In genomic region chr16:69417537-69418199, GRCh38 we compare ENCODE assay signal across 12 cellular contexts. TPM values are rescaled to one million over a fixed set of nuclear protein-coding genes. Genes with fewer than 3 reads are reported as not detected.
A peak's percentile ranks its signal among the peaks of the same experiment; 100 is the strongest.
DNase-seq lines count a peak whose midpoint lies in the region; ATAC-seq and TF ChIP-seq lines count a peak whose summit lies in the region.
"Had no signal": no experiment of that assay in that cellular context is flagged by ENCODE, and none has a peak within 500 bp of the region (broad histone marks: within the 10 kb centered on the region; RNA-seq: fewer than 3 reads in every experiment).

No MANE protein-coding gene starts in this region.

- H3K4me3 ChIP-seq in dorsolateral prefrontal cortex, result no peak overlapping the region
- no peak overlapping the region for H3K4me3 ChIP-seq in lung
- no peak overlapping the region for H3K4me3 ChIP-seq in aorta (ENCODE audit: low read length in 2 of 2)
- H3K4me3 ChIP-seq: coronary artery had no signal

- peak overlapping the region in 48 of 59 donors; percentile 3 to 81 (median 56) for H3K27ac ChIP-seq in dorsolateral prefrontal cortex
- H3K27ac ChIP-seq in lung (ENCODE audit: low read depth in 1 of 2, low read length in 1 of 2), result peak overlapping the region in 1 of 2 donors; percentile 90
- no peak overlapping the region for H3K27ac ChIP-seq in aorta (ENCODE audit: low read depth in 1 of 2, low read length in 2 of 2)
- H3K27ac ChIP-seq: coronary artery had no signal

- H3K27me3 ChIP-seq in dorsolateral prefrontal cortex (no peaks in the 10 kb centered on the region), lung (ENCODE audit: control insufficient read depth, insufficient read depth) (no peaks in the 10 kb centered on the region), aorta (ENCODE audit: control insufficient read depth in 1 of 2, insufficient read depth in 2 of 2, low read length in 1 of 2) (no peaks in the 10 kb centered on the region)

- WGBS in lung, 2 donors, result 45 to 68% methylated on average over 7 of the region's 7 CpGs
- WGBS in aorta, 2 donors, result 17 to 20% methylated on average over 7 of the region's 7 CpGs

- TF ChIP-seq CTCF in dorsolateral prefrontal cortex (IDR thresholded peaks at IDR 0.05 in 54 of 56, conservative IDR thresholded peaks at IDR 0.05 in 2 of 56; ENCODE audit: low read depth in 1 of 56, partially characterized antibody in 56 of 56) (no peak), lung (IDR thresholded peaks at IDR 0.05; ENCODE audit: control extremely low read depth, extremely low read depth) (no peak)

- DNase-seq in Right ventricle myocardium inferior (ENCODE audit: missing footprints), result no peak
- DNase-seq in cardiac septum (ENCODE audit: low spot score), result no peak
- DNase-seq in dorsolateral prefrontal cortex, result peak in 2 of 10 donors; percentile 21 to 50
- no peak for DNase-seq in lung (ENCODE audit: low spot score)
- no peak for DNase-seq in aorta
- DNase-seq in NCI-H128 (lab: John Stamatoyannopoulos, UW; ENCODE audit: unreplicated experiment), result no peak
- no peak for DNase-seq in hepatic stellate cell (ENCODE audit: low spot score)
- DNase-seq: activated CD4-positive, CD25-positive, alpha-beta regulatory T cell treated with anti-CD3 and anti-CD28 coated beads, Interleukin-2, amount 50 U/mL, for 72 hours; naive thymus-derived CD4-positive, alpha-beta T cell; NCI-H446 treated with DMSO at 0.1 percent for 48 hours had no signal

- intact Hi-C loops in Right ventricle myocardium inferior (cut with DNase I) (no loop called here), cardiac septum (cut with DNase I) (no loop called here), dorsolateral prefrontal cortex (cut with DNase I) (no loop called here), aorta (cut with DNase I) (no loop called here)

- ATAC-seq in Right ventricle myocardium inferior (peak; percentile 52), lung (ENCODE audit: insufficient read depth, low FRiP score) (peak; percentile 41), aorta (ENCODE audit: low FRiP score) (peak; percentile 38), HG03520 (IDR thresholded peaks at IDR 0.05; ENCODE audit: unreplicated experiment) (no peak)
- ATAC-seq: naive thymus-derived CD4-positive, alpha-beta T cell had no signal

- H3K4me1 ChIP-seq in lung (ENCODE audit: control insufficient read depth in 2 of 2, insufficient read depth in 2 of 2, low read length in 2 of 2) (peaks cover 0 to 5% of the 10 kb centered on the region in 2 donors), aorta (ENCODE audit: control insufficient read depth in 1 of 2, insufficient read depth in 2 of 2, low read length in 2 of 2) (no peaks in the 10 kb centered on the region)

- H3K9me3 ChIP-seq in lung (ENCODE audit: control insufficient read depth in 2 of 2, insufficient read depth in 1 of 2, low read length in 1 of 2) (no peaks in the 10 kb centered on the region), aorta (ENCODE audit: control insufficient read depth, low read length) (no peaks in the 10 kb centered on the region)

- H3K36me3 ChIP-seq in lung (ENCODE audit: control insufficient read depth in 2 of 2, insufficient read depth in 2 of 2, low read length in 2 of 2) (no peaks in the 10 kb centered on the region), aorta (ENCODE audit: control insufficient read depth in 1 of 2, insufficient read depth in 2 of 2, low read length in 1 of 2) (no peaks in the 10 kb centered on the region)

RNA-seq across cellular contexts. Expression of gene CYB5B, which starts 6.8 kb away (rescaled TPM):
- total RNA-seq in Right ventricle myocardium inferior (65.5 TPM), cardiac septum (53.2 TPM), dorsolateral prefrontal cortex (100 to 1,000 TPM in 88 of 120 experiments, 10 to 100 TPM in 32; 79.7 to 179 (median 108) TPM), lung (100 to 1,000 TPM in 1 of 2 donors, 10 to 100 TPM in 1; 69.8 to 103 TPM), aorta (10 to 100 TPM; 45.8 to 55.0 TPM)
- polyA plus RNA-seq in lung (10 to 100 TPM; 68.1 to 81.6 TPM), aorta (10 to 100 TPM; 41.5 to 75.0 TPM)

RNA-seq across cellular contexts. Expression of gene TERF2, which starts 31.9 kb away (rescaled TPM):
- total RNA-seq in Right ventricle myocardium inferior (24.8 TPM), cardiac septum (27.9 TPM), dorsolateral prefrontal cortex (100 to 1,000 TPM in 4 of 120 experiments, 10 to 100 TPM in 116; 46.4 to 105 (median 75.6) TPM), lung (10 to 100 TPM; 24.6 to 26.6 TPM), aorta (10 to 100 TPM; 26.3 to 40.4 TPM)
- polyA plus RNA-seq in lung (10 to 100 TPM in 1 of 2 donors, 1 to 10 TPM in 1; 8.2 to 11.7 TPM), aorta (10 to 100 TPM in 1 of 2 donors, 1 to 10 TPM in 1; 7.1 to 13.5 TPM)

Comparison
In these comparisons a context has a peak if more than half of its experiments do, and no peak if none do; other contexts are left out.
1. H3K27ac ChIP-seq: peak in dorsolateral prefrontal cortex (48 of 59); none in aorta (0 of 2).